Comparison of ENCODE assay signal across 15 cellular contexts in the genomic region with DNA sequence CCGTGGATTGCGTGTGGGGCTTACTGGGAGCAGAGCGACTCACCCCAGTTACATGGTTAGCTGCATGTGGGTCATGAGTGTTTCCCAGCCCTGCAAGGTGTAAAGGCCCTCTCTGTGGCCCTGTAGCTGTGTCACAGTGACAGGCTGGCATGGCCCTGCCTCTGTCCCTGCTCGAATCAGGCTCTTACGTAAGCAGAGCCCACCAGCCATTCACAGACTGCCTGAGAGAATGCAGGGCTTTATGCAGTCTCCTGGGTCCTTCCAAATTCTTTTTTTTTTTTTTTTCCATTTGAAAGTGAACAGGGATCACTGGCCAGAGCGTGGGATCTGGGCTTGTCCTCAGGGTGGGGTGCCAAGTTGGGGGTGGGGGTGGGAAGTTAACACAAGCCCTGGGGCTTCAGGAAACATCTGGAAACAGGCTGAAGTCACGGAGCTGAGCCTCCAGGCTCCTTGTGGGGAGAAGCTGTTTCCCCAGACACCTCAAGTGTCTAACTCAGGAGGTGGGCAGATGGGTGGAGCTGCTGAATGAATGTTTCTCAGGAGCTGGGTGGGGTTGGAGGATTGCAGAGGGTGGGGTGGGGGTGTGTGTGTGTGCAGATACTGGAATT. TPM values are rescaled to one million over a fixed set of nuclear protein-coding genes. Genes with fewer than 3 reads are reported as not detected.
A peak's percentile ranks its signal among the peaks of the same experiment; 100 is the strongest.
DNase-seq lines count a peak whose midpoint lies in the region; ATAC-seq and TF ChIP-seq lines count a peak whose summit lies in the region.
"Had no signal": no experiment of that assay in that cellular context is flagged by ENCODE, and none has a peak within 500 bp of the region (broad histone marks: within the 10 kb centered on the region; RNA-seq: fewer than 3 reads in every experiment).

No MANE protein-coding gene starts in this region.

- H3K4me3 ChIP-seq in heart right ventricle, result no peak overlapping the region
- H3K4me3 ChIP-seq: gastroesophageal sphincter had no signal

- DNase-seq in activated CD4-positive, alpha-beta T cell treated with anti-CD3 and anti-CD28 coated beads for 36 hours, result no peak
- no peak for DNase-seq in activated CD4-positive, alpha-beta T cell treated with anti-CD3 and anti-CD28 coated beads, Interleukin-2, amount 10 ng/mL, durations not matched to agents 7 days and 5 days
- DNase-seq in UCSD-AML1 (lab: John Stamatoyannopoulos, UW; ENCODE audit: unreplicated experiment) (peak; percentile 26), heart right ventricle (peak in 1 of 2 donors; percentile 41), germinal center (ENCODE audit: low spot score) (no peak), SKM-1 (lab: John Stamatoyannopoulos, UW; ENCODE audit: unreplicated experiment) (no peak), NCI-H2196 treated with DMSO at 0.1 percent for 48 hours (lab: John Stamatoyannopoulos, UW; ENCODE audit: unreplicated experiment) (no peak)
- DNase-seq in stimulated activated naive B cell treated with anti-CD40 and anti-IgM and Interleukin-4, amounts not matched to agents 10 μg/mL and 1 μg/mL and 100 μg/mL, for 72 hours, result no peak
- DNase-seq: ACHN; activated CD4-positive, alpha-beta T cell treated with anti-CD3 and anti-CD28 coated beads, Interleukin-2, amount 50 U/mL, for 48 hours; natural killer cell; NCI-H1048; stimulated activated CD4-positive, alpha-beta T cell treated with anti-CD3 and anti-CD28 coated beads, Interleukin-4, amount 100 ng/mL, for 4 hours had no signal

- peaks cover 34% of the 10 kb centered on the region for H3K4me1 Mint-ChIP-seq in activated CD4-positive, alpha-beta T cell treated with anti-CD3 and anti-CD28 coated beads for 36 hours
- H3K4me1 Mint-ChIP-seq in activated CD4-positive, alpha-beta T cell treated with anti-CD3 and anti-CD28 coated beads, Interleukin-2, amount 10 ng/mL, durations not matched to agents 7 days and 5 days, result peaks cover 23% of the 10 kb centered on the region
- peaks cover 18 to 36% of the 10 kb centered on the region in 2 donors for H3K4me1 Mint-ChIP-seq in stimulated activated naive B cell treated with anti-CD40 and anti-IgM and Interleukin-4, amounts not matched to agents 10 μg/mL and 1 μg/mL and 100 μg/mL, for 72 hours

- peak; percentile 70 for ATAC-seq in activated CD4-positive, alpha-beta T cell treated with anti-CD3 and anti-CD28 coated beads for 36 hours
- ATAC-seq in heart right ventricle, result peak in 7 of 8 donors; percentile 56 to 73 (median 61)
- peak; percentile 66 to 77 for ATAC-seq in stimulated activated naive B cell treated with anti-CD40 and anti-IgM and Interleukin-4, amounts not matched to agents 10 μg/mL and 1 μg/mL and 100 μg/mL, for 72 hours (replicated peaks)
- ATAC-seq: gastroesophageal sphincter, natural killer cell had no signal

- H3K9me3 ChIP-seq in heart right ventricle, result no peaks in the 10 kb centered on the region
- H3K9me3 ChIP-seq: gastroesophageal sphincter had no signal

- H3K4me1 ChIP-seq in heart right ventricle, result peaks cover 0 to 44% (median 22%) of the 10 kb centered on the region in 9 donors

- H3K4me3 Mint-ChIP-seq in activated CD4-positive, alpha-beta T cell treated with anti-CD3 and anti-CD28 coated beads for 36 hours, result no peak overlapping the region
- no peak overlapping the region for H3K4me3 Mint-ChIP-seq in activated CD4-positive, alpha-beta T cell treated with anti-CD3 and anti-CD28 coated beads, Interleukin-2, amount 10 ng/mL, durations not matched to agents 7 days and 5 days
- H3K4me3 Mint-ChIP-seq in stimulated activated naive B cell treated with anti-CD40 and anti-IgM and Interleukin-4, amounts not matched to agents 10 μg/mL and 1 μg/mL and 100 μg/mL, for 72 hours, result no peak overlapping the region
- H3K4me3 Mint-ChIP-seq: natural killer cell had no signal

- H3K9me3 Mint-ChIP-seq in activated CD4-positive, alpha-beta T cell treated with anti-CD3 and anti-CD28 coated beads for 36 hours (ENCODE audit: low read depth), result no peaks in the 10 kb centered on the region
- H3K9me3 Mint-ChIP-seq in activated CD4-positive, alpha-beta T cell treated with anti-CD3 and anti-CD28 coated beads, Interleukin-2, amount 10 ng/mL, durations not matched to agents 7 days and 5 days, result no peaks in the 10 kb centered on the region
- no peaks in the 10 kb centered on the region for H3K9me3 Mint-ChIP-seq in stimulated activated naive B cell treated with anti-CD40 and anti-IgM and Interleukin-4, amounts not matched to agents 10 μg/mL and 1 μg/mL and 100 μg/mL, for 72 hours
- H3K9me3 Mint-ChIP-seq: natural killer cell had no signal

- no peaks in the 10 kb centered on the region for H3K36me3 Mint-ChIP-seq in activated CD4-positive, alpha-beta T cell treated with anti-CD3 and anti-CD28 coated beads for 36 hours (ENCODE audit: low read depth)
- H3K36me3 Mint-ChIP-seq in activated CD4-positive, alpha-beta T cell treated with anti-CD3 and anti-CD28 coated beads, Interleukin-2, amount 10 ng/mL, durations not matched to agents 7 days and 5 days (ENCODE audit: low read depth), result peaks cover 8% of the 10 kb centered on the region
- H3K36me3 Mint-ChIP-seq in stimulated activated naive B cell treated with anti-CD40 and anti-IgM and Interleukin-4, amounts not matched to agents 10 μg/mL and 1 μg/mL and 100 μg/mL, for 72 hours, result peaks cover 8 to 15% of the 10 kb centered on the region in 2 donors
- H3K36me3 Mint-ChIP-seq: natural killer cell had no signal

- 38 to 46% methylated on average over 7 of the region's 7 CpGs for WGBS in heart right ventricle, 2 donors

- peak overlapping the region; percentile 14 to 72 (median 51) for H3K27ac ChIP-seq in heart right ventricle

- H3K27me3 Mint-ChIP-seq in activated CD4-positive, alpha-beta T cell treated with anti-CD3 and anti-CD28 coated beads for 36 hours, result no peaks in the 10 kb centered on the region
- H3K27me3 Mint-ChIP-seq in activated CD4-positive, alpha-beta T cell treated with anti-CD3 and anti-CD28 coated beads, Interleukin-2, amount 10 ng/mL, durations not matched to agents 7 days and 5 days, result no peaks in the 10 kb centered on the region
- no peaks in the 10 kb centered on the region for H3K27me3 Mint-ChIP-seq in stimulated activated naive B cell treated with anti-CD40 and anti-IgM and Interleukin-4, amounts not matched to agents 10 μg/mL and 1 μg/mL and 100 μg/mL, for 72 hours

- no peak for TF ChIP-seq CTCF in heart right ventricle (IDR thresholded peaks at IDR 0.05)

- CTCF ChIA-PET in activated CD4-positive, alpha-beta T cell treated with anti-CD3 and anti-CD28 coated beads for 36 hours (lab: Charles Lee), result interaction anchor here (0.7 kb wide), 1 partner anchor 154 kb away, joined by 3 read pairs; no protein-coding TSS in a partner anchor
- CTCF ChIA-PET in activated CD4-positive, alpha-beta T cell treated with anti-CD3 and anti-CD28 coated beads, Interleukin-2, amount 10 ng/mL, durations not matched to agents 7 days and 5 days (lab: Charles Lee), result interaction anchor here (1.2 kb wide), 2 partner anchors 11 to 30 kb away, joined by 3 to 5 read pairs; no protein-coding TSS in a partner anchor

- H3K27ac Mint-ChIP-seq in activated CD4-positive, alpha-beta T cell treated with anti-CD3 and anti-CD28 coated beads for 36 hours, result no peak overlapping the region
- no peak overlapping the region for H3K27ac Mint-ChIP-seq in activated CD4-positive, alpha-beta T cell treated with anti-CD3 and anti-CD28 coated beads, Interleukin-2, amount 10 ng/mL, durations not matched to agents 7 days and 5 days
- no peak overlapping the region for H3K27ac Mint-ChIP-seq in stimulated activated naive B cell treated with anti-CD40 and anti-IgM and Interleukin-4, amounts not matched to agents 10 μg/mL and 1 μg/mL and 100 μg/mL, for 72 hours
- H3K27ac Mint-ChIP-seq: natural killer cell had no signal

- H3K27me3 ChIP-seq in heart right ventricle, result no peaks in the 10 kb centered on the region
- H3K27me3 ChIP-seq: gastroesophageal sphincter had no signal

- POLR2A ChIA-PET in activated CD4-positive, alpha-beta T cell treated with anti-CD3 and anti-CD28 coated beads for 36 hours (lab: Charles Lee), result no interaction called here
- POLR2A ChIA-PET in activated CD4-positive, alpha-beta T cell treated with anti-CD3 and anti-CD28 coated beads, Interleukin-2, amount 10 ng/mL, durations not matched to agents 7 days and 5 days (lab: Charles Lee), result no interaction called here

- intact Hi-C loops in activated CD4-positive, alpha-beta T cell treated with anti-CD3 and anti-CD28 coated beads for 36 hours (cut with DNase I, micrococcal nuclease), result no loop called here
- intact Hi-C loops in heart right ventricle (cut with DNase I), result no loop called here

- peaks cover 0 to 12% (median 0%) of the 10 kb centered on the region in 9 donors for H3K36me3 ChIP-seq in heart right ventricle

RNA-seq across cellular contexts. Expression of a gene that starts 13.4 kb away (rescaled TPM):
- 100 to 1,000 TPM; 106 to 145 TPM for total RNA-seq in activated CD4-positive, alpha-beta T cell treated with anti-CD3 and anti-CD28 coated beads for 36 hours
- 100 to 1,000 TPM; 169 to 190 TPM for total RNA-seq in activated CD4-positive, alpha-beta T cell treated with anti-CD3 and anti-CD28 coated beads, Interleukin-2, amount 10 ng/mL, durations not matched to agents 7 days and 5 days
- total RNA-seq in heart right ventricle, result 10 to 100 TPM; 61.4 to 99.6 (median 73.1) TPM
- polyA plus RNA-seq in heart right ventricle, result 100 to 1,000 TPM in 1 of 2 donors, 10 to 100 TPM in 1; 88.7 to 194 TPM

RNA-seq across cellular contexts. Expression of a gene that starts 24.6 kb away (rescaled TPM):
- total RNA-seq in activated CD4-positive, alpha-beta T cell treated with anti-CD3 and anti-CD28 coated beads for 36 hours, result 10 to 100 TPM; 69.3 to 72.6 TPM
- 100 to 1,000 TPM in 1 of 2 experiments, 10 to 100 TPM in 1; 89.7 to 100 TPM for total RNA-seq in activated CD4-positive, alpha-beta T cell treated with anti-CD3 and anti-CD28 coated beads, Interleukin-2, amount 10 ng/mL, durations not matched to agents 7 days and 5 days
- total RNA-seq in heart right ventricle, result 10 to 100 TPM; 40.3 to 99.0 (median 46.4) TPM
- 10 to 100 TPM; 23.6 to 44.2 TPM for polyA plus RNA-seq in heart right ventricle

RNA-seq across cellular contexts. Expression of a gene that starts 29.0 kb away (rescaled TPM):
- 100 to 1,000 TPM; 112 to 121 TPM for total RNA-seq in activated CD4-positive, alpha-beta T cell treated with anti-CD3 and anti-CD28 coated beads for 36 hours
- total RNA-seq in activated CD4-positive, alpha-beta T cell treated with anti-CD3 and anti-CD28 coated beads, Interleukin-2, amount 10 ng/mL, durations not matched to agents 7 days and 5 days, result 100 to 1,000 TPM; 121 to 123 TPM
- 100 to 1,000 TPM; 347 to 525 (median 467) TPM for total RNA-seq in heart right ventricle
- polyA plus RNA-seq in heart right ventricle, result 1,000 to 10,000 TPM; 1,131 to 1,673 TPM

RNA-seq across cellular contexts. Expression of a gene that starts 40.1 kb away (rescaled TPM):
- 1 to 10 TPM; 2.4 to 2.5 TPM for total RNA-seq in activated CD4-positive, alpha-beta T cell treated with anti-CD3 and anti-CD28 coated beads for 36 hours
- not detected for total RNA-seq in activated CD4-positive, alpha-beta T cell treated with anti-CD3 and anti-CD28 coated beads, Interleukin-2, amount 10 ng/mL, durations not matched to agents 7 days and 5 days
- under 1 TPM in 1 of 10 donors, not detected in 9; 0.12 TPM for total RNA-seq in heart right ventricle
- not detected for polyA plus RNA-seq in heart right ventricle
- total RNA-seq: gastroesophageal sphincter had no signal
- polyA plus RNA-seq: urinary bladder had no signal

RNA-seq across cellular contexts. Expression of a gene that starts 46.9 kb away (rescaled TPM):
- total RNA-seq in activated CD4-positive, alpha-beta T cell treated with anti-CD3 and anti-CD28 coated beads for 36 hours, result 10 to 100 TPM; 19.3 to 25.7 TPM
- 10 to 100 TPM; 36.5 to 47.2 TPM for total RNA-seq in activated CD4-positive, alpha-beta T cell treated with anti-CD3 and anti-CD28 coated beads, Interleukin-2, amount 10 ng/mL, durations not matched to agents 7 days and 5 days
- 10 to 100 TPM; 41.6 to 51.5 (median 45.8) TPM for total RNA-seq in heart right ventricle
- 10 to 100 TPM; 57.3 to 84.1 TPM for polyA plus RNA-seq in heart right ventricle
